1 cellular context compared by ENCODE assay signal in the genomic region with DNA sequence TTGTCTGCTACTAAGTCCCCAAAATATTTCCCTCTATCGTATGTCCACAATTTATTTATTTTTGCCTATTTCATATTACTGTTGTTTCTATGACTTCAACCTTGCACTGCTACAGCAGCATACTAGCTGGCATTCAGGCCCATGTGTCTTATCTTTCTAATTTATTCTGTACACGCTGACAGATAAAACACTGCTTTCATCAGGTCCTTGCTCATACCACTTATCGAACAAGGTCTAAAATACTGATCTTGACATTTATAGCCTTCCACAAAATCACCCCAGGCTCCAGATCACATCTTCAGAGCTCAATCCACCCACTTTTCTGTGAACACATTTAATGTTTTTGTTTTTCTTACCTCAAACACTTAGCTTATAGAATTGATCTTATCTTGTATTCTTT.
TF ChIP-seq lines count a peak whose summit lies in the region.

No MANE protein-coding gene starts in this region.

TF ChIP-seq in endothelial cell of umbilical vein, 7 proteins besides CTCF, POLR2A, EP300 and RAD21:
- TF ChIP-seq, protein P1, sequence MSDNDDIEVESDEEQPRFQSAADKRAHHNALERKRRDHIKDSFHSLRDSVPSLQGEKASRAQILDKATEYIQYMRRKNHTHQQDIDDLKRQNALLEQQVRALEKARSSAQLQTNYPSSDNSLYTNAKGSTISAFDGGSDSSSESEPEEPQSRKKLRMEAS (IDR thresholded peaks at IDR 0.05; ENCODE audit: insufficient read depth, insufficient read length): no peak
- TF ChIP-seq FOS (IDR thresholded peaks at IDR 0.05; ENCODE audit: borderline replicate concordance, insufficient read depth, low read length) (no peak), JUN (IDR thresholded peaks at IDR 0.05; ENCODE audit: borderline replicate concordance, insufficient read depth, insufficient read length, low read depth) (no peak), GATA2 (IDR thresholded peaks at IDR 0.05; ENCODE audit: insufficient read depth, insufficient read length, low read depth, low read length) (peak; percentile 13), EZH2 (IDR thresholded peaks at IDR 0.05; ENCODE audit: borderline replicate concordance, low read depth, low read length, severe bottlenecking) (no peak)
